In genomic region chr4:123284166-123284565, GRCh38 we compare ENCODE assay signal across 1 cellular context.
TF ChIP-seq lines count a peak whose summit lies in the region.

No MANE protein-coding gene starts in this region.

TF ChIP-seq in SK-N-SH, 30 proteins besides CTCF, POLR2A, EP300 and RAD21 (continued from another document):
- no peak for TF ChIP-seq USF1 (IDR thresholded peaks at IDR 0.05; ENCODE audit: borderline replicate concordance, low read depth)
- TF ChIP-seq JUND (IDR thresholded peaks at IDR 0.05): peak; percentile 37; the same call in 1 of the 2 replicates
- peak; percentile 76 for TF ChIP-seq PBX3 (IDR thresholded peaks at IDR 0.05)
- TF ChIP-seq RFX5 (IDR thresholded peaks at IDR 0.05; ENCODE audit: low read length): no peak
TF ChIP-seq in SK-N-SH: peak in this region for 7.
